Comparison of ENCODE assay signal across 6 cellular contexts in the genomic region with DNA sequence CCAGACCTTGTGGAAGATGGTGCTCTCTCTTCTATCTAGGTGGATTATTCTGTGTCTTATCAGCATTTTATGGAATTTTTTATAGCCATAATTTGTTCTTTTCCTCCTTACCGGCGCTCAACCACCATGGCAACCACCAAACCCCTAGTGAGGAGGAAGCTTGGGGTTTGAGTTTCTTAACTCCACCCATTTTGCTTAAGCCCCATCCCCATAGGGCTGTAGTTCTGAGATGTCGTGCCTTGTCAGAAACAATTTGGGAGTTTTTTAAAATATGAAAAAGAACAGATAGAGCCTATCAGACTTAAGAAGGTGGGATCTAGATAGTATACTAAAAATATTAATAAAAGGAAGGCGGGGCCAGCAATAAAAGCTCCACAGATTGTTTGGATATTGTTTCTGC. TPM values are rescaled to one million over a fixed set of nuclear protein-coding genes. Genes with fewer than 3 reads are reported as not detected.
DNase-seq lines count a peak whose midpoint lies in the region; ATAC-seq, FAIRE-seq and TF ChIP-seq lines count a peak whose summit lies in the region.

No MANE protein-coding gene starts in this region.

- H3K27ac ChIP-seq in SJCRH30 = no peak overlapping the region
- peak overlapping the region; percentile 97 for H3K27ac ChIP-seq in suprapubic skin

- FAIRE-seq in GM19239 (lab: Jason Lieb, UNC) = peak; percentile 39

- no peaks in the 10 kb centered on the region for H3K4me1 ChIP-seq in SJCRH30
- H3K4me1 ChIP-seq in suprapubic skin = peaks cover 37% of the 10 kb centered on the region

- no peak for TF ChIP-seq EP300 in suprapubic skin (IDR thresholded peaks at IDR 0.05)

- WGBS in suprapubic skin = under 1% methylated on average over 4 of the region's 4 CpGs

- no peak for TF ChIP-seq CTCF in fibroblast of pulmonary artery (IDR thresholded peaks at IDR 0.05; ENCODE audit: low read length, missing control alignments)
- no peak for TF ChIP-seq CTCF in suprapubic skin (IDR thresholded peaks at IDR 0.05)

- H3K36me3 ChIP-seq in SJCRH30 (peaks cover 78% of the 10 kb centered on the region), suprapubic skin (peaks cover 54% of the 10 kb centered on the region)

- H3K27me3 ChIP-seq in SJCRH30 (no peaks in the 10 kb centered on the region), suprapubic skin (no peaks in the 10 kb centered on the region)

- DNase-seq in GM19239 (ENCODE audit: insufficient read length, low spot score) (no peak), SJCRH30 (peak in 1 of 2 experiments; percentile 55), fibroblast of pulmonary artery (ENCODE audit: low read depth) (peak; percentile 70), suprapubic skin (ENCODE audit: low spot score in 2 of 2) (no peak)

- ATAC-seq in activated CD4-positive, CD25-positive, alpha-beta regulatory T cell treated with anti-CD3 and anti-CD28 coated beads, Interleukin-2, amount 50 U/mL, for 24 hours = no peak
- no peak for ATAC-seq in HG02970 (IDR thresholded peaks at IDR 0.05; ENCODE audit: low FRiP score, unreplicated experiment)

- no peak for TF ChIP-seq POLR2A in suprapubic skin (IDR thresholded peaks at IDR 0.05)

- H3K4me3 ChIP-seq in SJCRH30 = peak overlapping the region; percentile 75
- peak overlapping the region; percentile 100 for H3K4me3 ChIP-seq in fibroblast of pulmonary artery (replicated peaks; ENCODE audit: low read depth, low read length)
- peak overlapping the region; percentile 69 for H3K4me3 ChIP-seq in suprapubic skin

- H3K9me3 ChIP-seq in SJCRH30 (replicated peaks) (no peaks in the 10 kb centered on the region), suprapubic skin (no peaks in the 10 kb centered on the region)

RNA-seq across cellular contexts. Expression of a gene that starts 5.5 kb away (rescaled TPM):
- total RNA-seq in SJCRH30 (2014; rRNA removed; shearing (Covaris generic)) = 178 and 199 TPM in 2 replicates
- 100 to 1,000 TPM; 145 to 246 (median 197) TPM for total RNA-seq in suprapubic skin

RNA-seq across cellular contexts. Expression of a gene that starts 21.0 kb away (rescaled TPM):
- total RNA-seq in SJCRH30 (2014; rRNA removed; shearing (Covaris generic)) = 0.14 and 0.51 TPM in 2 replicates
- 10 to 100 TPM; 18.3 to 57.0 (median 24.2) TPM for total RNA-seq in suprapubic skin

RNA-seq across cellular contexts. Expression of a gene that starts 33.1 kb away (rescaled TPM):
- not detected in 2 replicates for total RNA-seq in SJCRH30 (2014; rRNA removed; shearing (Covaris generic))
- 10 to 100 TPM; 15.0 to 30.2 (median 18.1) TPM for total RNA-seq in suprapubic skin

RNA-seq across cellular contexts. Expression of a gene that starts 35.5 kb away (rescaled TPM):
- 0.16 TPM in 1 of 2 replicates, not detected in the other for total RNA-seq in SJCRH30 (2014; rRNA removed; shearing (Covaris generic))
- 10 to 100 TPM in 1 of 4 donors, 1 to 10 TPM in 3; 6.8 to 14.3 (median 8.0) TPM for total RNA-seq in suprapubic skin

Comparison
In these comparisons a context has a peak if more than half of its experiments do, and no peak if none do; other contexts are left out.
1. RNA of a gene that starts 21.0 kb away (total RNA-seq): 18.3 to 57.0 TPM in suprapubic skin; 0.14 to 0.51 TPM in SJCRH30; every median in the first group is over 10 times any median in the second.
2. RNA of a gene that starts 33.1 kb away (total RNA-seq): 15.0 to 30.2 TPM in suprapubic skin; not detected in SJCRH30; every median in the first group is over 10 times any median in the second.
3. Peak in every context shown above with its lines, with median percentiles within 50 percentile points of each other: H3K4me3 ChIP-seq.